In the genomic region with DNA sequence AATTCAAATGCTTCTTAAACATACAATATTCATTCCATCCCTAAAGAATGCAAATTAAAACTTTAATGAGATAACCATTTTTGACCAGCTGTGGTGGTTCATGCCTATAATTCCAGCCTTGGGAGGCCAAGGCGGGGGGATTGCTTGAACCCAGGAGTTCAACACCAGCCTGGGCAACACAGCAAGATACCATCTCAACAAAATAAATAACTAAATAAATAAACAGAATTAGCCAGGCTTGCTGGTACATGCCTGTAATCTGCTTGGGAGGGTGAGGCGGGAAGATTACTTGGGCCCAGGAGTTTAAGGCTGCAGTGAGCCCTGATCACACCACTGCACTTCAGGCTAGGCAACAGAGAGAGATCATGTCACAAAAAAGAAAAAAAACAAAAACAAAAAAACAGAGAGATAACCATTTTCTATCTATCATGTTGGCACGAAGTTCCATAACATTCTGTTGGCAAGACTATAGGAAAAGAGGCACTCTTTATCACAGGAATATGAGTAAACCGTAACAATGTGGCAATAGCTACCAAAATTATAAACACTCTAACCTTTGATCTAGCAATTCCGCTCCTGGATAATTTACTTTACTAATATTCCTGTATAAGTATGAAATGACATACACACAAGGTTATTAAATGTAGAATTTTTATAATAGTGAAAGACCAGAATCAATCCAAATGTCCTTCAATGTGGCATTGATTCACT, we compare ENCODE assay signal across 27 cellular contexts. TPM values are rescaled to one million over a fixed set of nuclear protein-coding genes. Genes with fewer than 3 reads are reported as not detected.
DNase-seq lines count a peak whose midpoint lies in the region; ATAC-seq, FAIRE-seq and TF ChIP-seq lines count a peak whose summit lies in the region.
"Had no signal": no experiment of that assay in that cellular context is flagged by ENCODE, and none has a peak within 500 bp of the region (broad histone marks: within the 10 kb centered on the region; RNA-seq: fewer than 3 reads in every experiment).

No MANE protein-coding gene starts in this region.

- H3K27me3 Mint-ChIP-seq in activated CD8-positive, alpha-beta T cell treated with anti-CD3 and anti-CD28 coated beads, Interleukin-2, amount 10 ng/mL, durations not matched to agents 7 days and 5 days (ENCODE audit: low read depth) = no peaks in the 10 kb centered on the region
- H3K27me3 Mint-ChIP-seq in activated CD8-positive, alpha-beta T cell treated with anti-CD3 and anti-CD28 coated beads for 36 hours = no peaks in the 10 kb centered on the region
- no peaks in the 10 kb centered on the region for H3K27me3 Mint-ChIP-seq in central memory CD8-positive, alpha-beta T cell
- H3K27me3 Mint-ChIP-seq: CD4-positive, alpha-beta memory T cell; CD4-positive, CD25-positive, alpha-beta regulatory T cell; CD8-positive, alpha-beta memory T cell had no signal

- peak overlapping the region; percentile 46 for H3K27ac Mint-ChIP-seq in activated CD8-positive, alpha-beta T cell treated with anti-CD3 and anti-CD28 coated beads, Interleukin-2, amount 10 ng/mL, durations not matched to agents 7 days and 5 days
- H3K27ac Mint-ChIP-seq in activated CD8-positive, alpha-beta T cell treated with anti-CD3 and anti-CD28 coated beads for 36 hours = no peak overlapping the region
- H3K27ac Mint-ChIP-seq in central memory CD8-positive, alpha-beta T cell (ENCODE audit: low read depth) = peak overlapping the region; percentile 41
- H3K27ac Mint-ChIP-seq: CD4-positive, alpha-beta memory T cell had no signal

- peaks cover 31% of the 10 kb centered on the region for H3K36me3 Mint-ChIP-seq in activated CD8-positive, alpha-beta T cell treated with anti-CD3 and anti-CD28 coated beads, Interleukin-2, amount 10 ng/mL, durations not matched to agents 7 days and 5 days (ENCODE audit: low read depth)
- peaks cover 35% of the 10 kb centered on the region for H3K36me3 Mint-ChIP-seq in activated CD8-positive, alpha-beta T cell treated with anti-CD3 and anti-CD28 coated beads for 36 hours (ENCODE audit: low read depth)
- H3K36me3 Mint-ChIP-seq in central memory CD8-positive, alpha-beta T cell (ENCODE audit: insufficient read depth) = peaks cover 40% of the 10 kb centered on the region

- WGBS in aorta, 2 donors = 88 to 98% methylated on average over 5 of the region's 5 CpGs

- peaks cover 11% of the 10 kb centered on the region for H3K4me1 Mint-ChIP-seq in activated CD8-positive, alpha-beta T cell treated with anti-CD3 and anti-CD28 coated beads, Interleukin-2, amount 10 ng/mL, durations not matched to agents 7 days and 5 days (ENCODE audit: low read depth)
- peaks cover 23% of the 10 kb centered on the region for H3K4me1 Mint-ChIP-seq in activated CD8-positive, alpha-beta T cell treated with anti-CD3 and anti-CD28 coated beads for 36 hours (ENCODE audit: low read depth)
- H3K4me1 Mint-ChIP-seq in central memory CD8-positive, alpha-beta T cell = peaks cover 4% of the 10 kb centered on the region

- H3K36me3 ChIP-seq in HEK293 (ENCODE audit: control insufficient read depth in 2 of 2, insufficient read depth in 1 of 2, low read length in 2 of 2) = peaks cover 16 to 20% of the 10 kb centered on the region in 2 experiments
- peaks cover 2 to 4% of the 10 kb centered on the region in 2 donors for H3K36me3 ChIP-seq in aorta (ENCODE audit: control insufficient read depth in 1 of 2, insufficient read depth in 2 of 2, low read length in 1 of 2)

- H3K4me3 Mint-ChIP-seq in activated CD8-positive, alpha-beta T cell treated with anti-CD3 and anti-CD28 coated beads, Interleukin-2, amount 10 ng/mL, durations not matched to agents 7 days and 5 days = no peak overlapping the region
- no peak overlapping the region for H3K4me3 Mint-ChIP-seq in activated CD8-positive, alpha-beta T cell treated with anti-CD3 and anti-CD28 coated beads for 36 hours
- no peak overlapping the region for H3K4me3 Mint-ChIP-seq in central memory CD8-positive, alpha-beta T cell
- H3K4me3 Mint-ChIP-seq: CD14-positive monocyte; CD4-positive, alpha-beta memory T cell; CD4-positive, CD25-positive, alpha-beta regulatory T cell; CD8-positive, alpha-beta memory T cell had no signal

- ATAC-seq in activated CD8-positive, alpha-beta T cell treated with anti-CD3 and anti-CD28 coated beads, Interleukin-2, amount 10 ng/mL, durations not matched to agents 7 days and 5 days = no peak
- ATAC-seq in activated CD8-positive, alpha-beta T cell treated with anti-CD3 and anti-CD28 coated beads for 36 hours = no peak
- no peak for ATAC-seq in central memory CD8-positive, alpha-beta T cell (replicated peaks; ENCODE audit: extremely low read depth, poor library complexity, severe bottlenecking)
- ATAC-seq in aorta (ENCODE audit: low FRiP score) = no peak
- ATAC-seq: A549, GM12878 had no signal

- intact Hi-C loops in activated CD8-positive, alpha-beta T cell treated with anti-CD3 and anti-CD28 coated beads for 36 hours (cut with micrococcal nuclease) = no loop called here
- intact Hi-C loops in aorta (cut with DNase I) = no loop called here

- DNase-seq in activated CD8-positive, alpha-beta T cell treated with anti-CD3 and anti-CD28 coated beads, Interleukin-2, amount 10 ng/mL, durations not matched to agents 7 days and 5 days = no peak
- no peak for DNase-seq in activated CD8-positive, alpha-beta T cell treated with anti-CD3 and anti-CD28 coated beads for 36 hours
- DNase-seq in GM19239 (ENCODE audit: insufficient read length, low spot score) (no peak), NCI-H774 (lab: John Stamatoyannopoulos, UW) (no peak), aorta (no peak)
- no peak for DNase-seq in central memory CD8-positive, alpha-beta T cell (ENCODE audit: low spot score in 2 of 2)
- DNase-seq: BE2C; C1 segment of cervical spinal cord; CD4-positive, alpha-beta memory T cell; CD4-positive, CD25-positive, alpha-beta regulatory T cell; CD8-positive, alpha-beta memory T cell; COR-L47; DMS 273 treated with DMSO at 0.1 percent for 48 hours; DMS153; DMS53; DMS79; DND-41; EL; GDM1 had no signal

- H3K9me3 Mint-ChIP-seq in activated CD8-positive, alpha-beta T cell treated with anti-CD3 and anti-CD28 coated beads, Interleukin-2, amount 10 ng/mL, durations not matched to agents 7 days and 5 days (ENCODE audit: insufficient read depth) = no peaks in the 10 kb centered on the region
- H3K9me3 Mint-ChIP-seq in activated CD8-positive, alpha-beta T cell treated with anti-CD3 and anti-CD28 coated beads for 36 hours = no peaks in the 10 kb centered on the region
- H3K9me3 Mint-ChIP-seq in central memory CD8-positive, alpha-beta T cell = no peaks in the 10 kb centered on the region
- H3K9me3 Mint-ChIP-seq: CD14-positive monocyte; CD4-positive, alpha-beta memory T cell; CD4-positive, CD25-positive, alpha-beta regulatory T cell; CD8-positive, alpha-beta memory T cell had no signal

- H3K27ac ChIP-seq in HEK293 (ENCODE audit: extremely low read depth, low read depth, low read length) (no peak overlapping the region), aorta (ENCODE audit: low read depth in 1 of 2, low read length in 2 of 2) (no peak overlapping the region)
- H3K27ac ChIP-seq: 22Rv1, A549, BLaER1 had no signal

- CTCF ChIA-PET in activated CD8-positive, alpha-beta T cell treated with anti-CD3 and anti-CD28 coated beads, Interleukin-2, amount 10 ng/mL, durations not matched to agents 7 days and 5 days (lab: Charles Lee) = no interaction called here
- CTCF ChIA-PET in activated CD8-positive, alpha-beta T cell treated with anti-CD3 and anti-CD28 coated beads for 36 hours (lab: Charles Lee) = interaction anchor here (0.7 kb wide), 1 partner anchor 165 kb away, joined by 3 read pairs; no protein-coding TSS in a partner anchor
- CTCF ChIA-PET in HEK293 (lab: Yijun Ruan, JAX) = no interaction called here

- no peak for TF ChIP-seq CTCF in activated CD8-positive, alpha-beta T cell treated with anti-CD3 and anti-CD28 coated beads for 36 hours (IDR thresholded peaks at IDR 0.05)
- no peak for TF ChIP-seq CTCF in HEK293 (tag by site-specific recombination; IDR thresholded peaks at IDR 0.05)

- H3K4me1 ChIP-seq in HEK293 (ENCODE audit: control insufficient read depth, insufficient read depth, low read length) = peaks cover 24% of the 10 kb centered on the region
- H3K4me1 ChIP-seq in aorta (ENCODE audit: control insufficient read depth in 1 of 2, insufficient read depth in 2 of 2, low read length in 2 of 2) = no peaks in the 10 kb centered on the region
- H3K4me1 ChIP-seq: BE2C, BLaER1 had no signal

- no peaks in the 10 kb centered on the region for H3K27me3 ChIP-seq in aorta (ENCODE audit: control insufficient read depth in 1 of 2, insufficient read depth in 2 of 2, low read length in 1 of 2)
- H3K27me3 ChIP-seq: BE2C, BLaER1 had no signal

- peak; percentile 31 for FAIRE-seq in GM19239 (lab: Jason Lieb, UNC)
- FAIRE-seq: A549, GM12878, GM12892, GM18507 had no signal

- POLR2A ChIA-PET in activated CD8-positive, alpha-beta T cell treated with anti-CD3 and anti-CD28 coated beads, Interleukin-2, amount 10 ng/mL, durations not matched to agents 7 days and 5 days (lab: Charles Lee) = no interaction called here
- POLR2A ChIA-PET in activated CD8-positive, alpha-beta T cell treated with anti-CD3 and anti-CD28 coated beads for 36 hours (lab: Charles Lee) = interaction anchor here (0.7 kb wide), 1 partner anchor 292 kb away, joined by 4 read pairs; no protein-coding TSS in a partner anchor
- POLR2A ChIA-PET in HEK293 (lab: Yijun Ruan, JAX) = no interaction called here

- H3K4me3 ChIP-seq in HEK293 (ENCODE audit: low read depth, low read length) (no peak overlapping the region), aorta (ENCODE audit: low read length in 2 of 2) (no peak overlapping the region)
- H3K4me3 ChIP-seq: A549, BLaER1, GM12878 had no signal

- H3K9me3 ChIP-seq in HEK293 (ENCODE audit: control insufficient read depth, insufficient read depth, low read depth, low read length) = no peaks in the 10 kb centered on the region
- H3K9me3 ChIP-seq in aorta (ENCODE audit: control insufficient read depth, low read length) = no peaks in the 10 kb centered on the region
- H3K9me3 ChIP-seq: A549, BE2C, BLaER1 had no signal

TF ChIP-seq in HEK293, 187 proteins besides CTCF, POLR2A, EP300 and RAD21 (continues in another document):
- TF ChIP-seq SETDB1 (IDR thresholded peaks at IDR 0.05; ENCODE audit: insufficient read length, low read length) (no peak), ZNF654 (tag by site-specific recombination; IDR thresholded peaks at IDR 0.05; ENCODE audit: low read depth) (no peak)

RNA-seq across cellular contexts. Expression of gene ATAD1, which starts 52.2 kb away (rescaled TPM):
- total RNA-seq in activated CD8-positive, alpha-beta T cell treated with anti-CD3 and anti-CD28 coated beads, Interleukin-2, amount 10 ng/mL, durations not matched to agents 7 days and 5 days = 10 to 100 TPM; 38.9 to 42.5 TPM
- 10 to 100 TPM; 43.8 to 49.3 TPM for total RNA-seq in activated CD8-positive, alpha-beta T cell treated with anti-CD3 and anti-CD28 coated beads for 36 hours
- total RNA-seq in aorta = 10 to 100 TPM; 39.5 to 43.4 TPM
- polyA plus RNA-seq in aorta = 10 to 100 TPM; 18.8 to 24.7 TPM
